Comparison of ENCODE assay signal across 8 cellular contexts in the genomic region with DNA sequence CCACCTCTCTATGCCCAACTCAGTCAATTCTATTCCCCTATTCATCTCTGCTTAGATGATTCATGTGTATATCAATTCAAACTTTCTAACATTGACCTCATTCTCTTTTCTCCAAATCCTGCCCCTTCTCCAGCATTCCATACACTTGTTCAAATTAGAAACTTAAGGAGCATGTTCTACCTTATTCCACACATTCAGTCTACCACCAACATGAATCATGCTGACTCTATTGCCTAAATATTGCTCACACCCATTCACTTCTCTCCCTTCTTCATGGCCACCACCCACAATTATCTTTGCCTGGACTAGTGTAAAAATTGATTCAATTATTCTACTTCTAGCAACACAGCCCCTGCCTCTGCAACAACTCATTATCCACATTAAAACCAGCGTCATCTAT.
"Had no signal": no experiment of that assay in that cellular context is flagged by ENCODE, and none has a peak within 500 bp of the region (broad histone marks: within the 10 kb centered on the region; RNA-seq: fewer than 3 reads in every experiment).

No MANE protein-coding gene starts in this region.

- H3K4me3 ChIP-seq: GM23338 had no signal

- H3K4me2 ChIP-seq: GM23338 had no signal

- H3K36me3 Mint-ChIP-seq: IgD-negative memory B cell had no signal

- H3K4me3 Mint-ChIP-seq: GM23338, H9 had no signal

- H3K27ac Mint-ChIP-seq: GM23338, H9, IgD-negative memory B cell had no signal

- H3K27ac ChIP-seq: HL-60 had no signal

- H3K27me3 Mint-ChIP-seq: IgD-negative memory B cell had no signal

- FAIRE-seq: H1, H54, HepG2 had no signal

- ATAC-seq: GM23338, HepG2 had no signal

- H3K4me1 Mint-ChIP-seq: GM23338, H9, IgD-negative memory B cell had no signal

- H2AFZ ChIP-seq: GM23338 had no signal

- DNase-seq: H9, HCEC 1CT had no signal
